In genomic region chr9:133921866-133922265, GRCh38 we compare ENCODE assay signal across 22 cellular contexts.
DNase-seq lines count a peak whose midpoint lies in the region; ATAC-seq and TF ChIP-seq lines count a peak whose summit lies in the region.
"Had no signal": no experiment of that assay in that cellular context is flagged by ENCODE, and none has a peak within 500 bp of the region (broad histone marks: within the 10 kb centered on the region; RNA-seq: fewer than 3 reads in every experiment).

No MANE protein-coding gene starts in this region.

- no peak overlapping the region for H3K4me3 Mint-ChIP-seq in stimulated activated memory B cell treated with anti-CD40 and anti-IgM and Interleukin-4, amounts not matched to agents 10 μg/mL and 1 μg/mL and 100 μg/mL, for 72 hours
- H3K4me3 Mint-ChIP-seq: CD4-positive, CD25-positive, alpha-beta regulatory T cell; CD8-positive, alpha-beta T cell; GM23338; H9 had no signal

- 97% methylated on average over 17 of the region's 17 CpGs for WGBS in mesenchymal stem cell

- H3K27me3 ChIP-seq in BLaER1 (no peaks in the 10 kb centered on the region), mesenchymal stem cell (ENCODE audit: control insufficient read depth in 1 of 2, insufficient read depth in 1 of 2, low read length in 2 of 2) (no peaks in the 10 kb centered on the region)
- H3K27me3 ChIP-seq: BE2C had no signal

- no peak overlapping the region for H2AFZ ChIP-seq in mesenchymal stem cell (ENCODE audit: low read depth, low read length)
- H2AFZ ChIP-seq: GM23338 had no signal

- H3K9ac ChIP-seq in BLaER1 (no peak overlapping the region), mesenchymal stem cell (ENCODE audit: low read length) (no peak overlapping the region)

- no peak overlapping the region for H2AK5ac ChIP-seq in mesenchymal stem cell (ENCODE audit: low read length, severe bottlenecking)

- H3K27ac Mint-ChIP-seq in stimulated activated memory B cell treated with anti-CD40 and anti-IgM and Interleukin-4, amounts not matched to agents 10 μg/mL and 1 μg/mL and 100 μg/mL, for 72 hours, result peak overlapping the region; percentile 46
- H3K27ac Mint-ChIP-seq: CD4-positive, CD25-positive, alpha-beta regulatory T cell; CD8-positive, alpha-beta T cell; GM23338; H9 had no signal

- no peak overlapping the region for H2BK5ac ChIP-seq in mesenchymal stem cell (ENCODE audit: low read depth, low read length, poor library complexity, severe bottlenecking)

- H3K18ac ChIP-seq in mesenchymal stem cell (ENCODE audit: low read depth in 1 of 2, low read length in 2 of 2), result no peak overlapping the region

- peak overlapping the region; percentile 38; the same call in 1 of the 2 replicates for H3K27ac ChIP-seq in BLaER1
- H3K27ac ChIP-seq in RWPE1, result peak overlapping the region; percentile 95
- no peak overlapping the region for H3K27ac ChIP-seq in mesenchymal stem cell (ENCODE audit: low read length, poor library complexity, severe bottlenecking)
- H3K27ac ChIP-seq: 22Rv1, C4-2B had no signal

- peak overlapping the region; percentile 45 for H4K91ac ChIP-seq in mesenchymal stem cell (ENCODE audit: low read length)

- peaks cover 38% of the 10 kb centered on the region for H3K79me1 ChIP-seq in mesenchymal stem cell (replicated peaks; ENCODE audit: low read length, poor library complexity, severe bottlenecking)

- H3K4me1 Mint-ChIP-seq in stimulated activated memory B cell treated with anti-CD40 and anti-IgM and Interleukin-4, amounts not matched to agents 10 μg/mL and 1 μg/mL and 100 μg/mL, for 72 hours, result peaks cover 66% of the 10 kb centered on the region

- CTCF ChIA-PET in RWPE1 (lab: Yijun Ruan, JAX), result no interaction called here

- H3K36me3 ChIP-seq in BLaER1 (peaks cover 23% of the 10 kb centered on the region; the same call in 1 of the 2 replicates), mesenchymal stem cell (ENCODE audit: control insufficient read depth in 1 of 2, insufficient read depth in 2 of 2, low read depth in 1 of 2, low read length in 2 of 2) (peaks cover 0 to 52% of the 10 kb centered on the region in 2 experiments)

- no peak overlapping the region for H3K23ac ChIP-seq in mesenchymal stem cell (ENCODE audit: low read length in 2 of 2)

- H4K8ac ChIP-seq in mesenchymal stem cell (ENCODE audit: low read length), result no peak overlapping the region

- H2BK15ac ChIP-seq in mesenchymal stem cell (ENCODE audit: low read depth, poor library complexity, severe bottlenecking), result no peak overlapping the region

- H4K20me1 ChIP-seq in BLaER1, result peaks cover 8% of the 10 kb centered on the region; the same call in 1 of the 2 replicates

- H3K14ac ChIP-seq in mesenchymal stem cell (ENCODE audit: low read length in 2 of 2), result peak overlapping the region in 1 of 2 experiments; percentile 13

- no peak overlapping the region for H3K4ac ChIP-seq in mesenchymal stem cell (ENCODE audit: low read depth in 1 of 2, low read length in 2 of 2)

- H3K4me3 ChIP-seq in BLaER1 (no peak overlapping the region), mesenchymal stem cell (ENCODE audit: insufficient read depth in 1 of 2, low read depth in 1 of 2, low read length in 2 of 2) (no peak overlapping the region)
- H3K4me3 ChIP-seq: GM12878, GM23338 had no signal

- DNase-seq in RWPE1 (ENCODE audit: low spot score) (no peak), mesenchymal stem cell (no peak)
- DNase-seq in NK-92 treated with Interleukin-12 subunit alpha and Interleukin-12 subunit beta, amount 100 ng/mL, for 24 hours (lab: John Stamatoyannopoulos, UW), result no peak
- DNase-seq: AML-193; BE2C; Caco-2; CD4-positive, CD25-positive, alpha-beta regulatory T cell; CD8-positive, alpha-beta T cell; DMS153; DMS79; EL; GDM1; H9 had no signal

- H3K4me1 ChIP-seq in BLaER1 (peaks cover 69% of the 10 kb centered on the region), mesenchymal stem cell (ENCODE audit: control insufficient read depth, insufficient read depth, low read depth, low read length) (peaks cover 26% of the 10 kb centered on the region)
- H3K4me1 ChIP-seq: Caco-2 had no signal

- H2BK12ac ChIP-seq in mesenchymal stem cell (ENCODE audit: low read length in 2 of 2), result no peak overlapping the region

- no peaks in the 10 kb centered on the region for H3K9me3 Mint-ChIP-seq in stimulated activated memory B cell treated with anti-CD40 and anti-IgM and Interleukin-4, amounts not matched to agents 10 μg/mL and 1 μg/mL and 100 μg/mL, for 72 hours
- H3K9me3 Mint-ChIP-seq: CD8-positive, alpha-beta T cell; GM23338; H9 had no signal

- no peak overlapping the region for H2BK120ac ChIP-seq in mesenchymal stem cell (ENCODE audit: low read depth, low read length)

- ATAC-seq in stimulated activated memory B cell treated with anti-CD40 and anti-IgM and Interleukin-4, amounts not matched to agents 10 μg/mL and 1 μg/mL and 100 μg/mL, for 72 hours, result no peak
- no peak for ATAC-seq in HG02981 (IDR thresholded peaks at IDR 0.05; ENCODE audit: unreplicated experiment)
- ATAC-seq in HG02678 (IDR thresholded peaks at IDR 0.05; ENCODE audit: unreplicated experiment), result no peak
- ATAC-seq: CD8-positive, alpha-beta T cell; GM12878; GM23338; HCT116 had no signal

- no peaks in the 10 kb centered on the region for H3K27me3 Mint-ChIP-seq in stimulated activated memory B cell treated with anti-CD40 and anti-IgM and Interleukin-4, amounts not matched to agents 10 μg/mL and 1 μg/mL and 100 μg/mL, for 72 hours
- H3K27me3 Mint-ChIP-seq: CD4-positive, CD25-positive, alpha-beta regulatory T cell had no signal

- H3K9me3 ChIP-seq in BLaER1 (no peaks in the 10 kb centered on the region), mesenchymal stem cell (ENCODE audit: control insufficient read depth, low read length) (no peaks in the 10 kb centered on the region)
- H3K9me3 ChIP-seq: BE2C, Caco-2 had no signal

- no peak for TF ChIP-seq CTCF in RWPE1 (conservative IDR thresholded peaks at IDR 0.05; ENCODE audit: low read depth)

- H3K36me3 Mint-ChIP-seq in stimulated activated memory B cell treated with anti-CD40 and anti-IgM and Interleukin-4, amounts not matched to agents 10 μg/mL and 1 μg/mL and 100 μg/mL, for 72 hours, result peaks cover 45% of the 10 kb centered on the region
- H3K36me3 Mint-ChIP-seq: CD8-positive, alpha-beta T cell had no signal

- POLR2A ChIA-PET in RWPE1 (lab: Yijun Ruan, JAX; ENCODE audit: low non-redundant PET), result no interaction called here

- H3K4me2 ChIP-seq in BLaER1 (peak overlapping the region; percentile 31), mesenchymal stem cell (ENCODE audit: low read length, poor library complexity, severe bottlenecking) (no peak overlapping the region)
- H3K4me2 ChIP-seq: GM23338 had no signal
